In the genomic region with DNA sequence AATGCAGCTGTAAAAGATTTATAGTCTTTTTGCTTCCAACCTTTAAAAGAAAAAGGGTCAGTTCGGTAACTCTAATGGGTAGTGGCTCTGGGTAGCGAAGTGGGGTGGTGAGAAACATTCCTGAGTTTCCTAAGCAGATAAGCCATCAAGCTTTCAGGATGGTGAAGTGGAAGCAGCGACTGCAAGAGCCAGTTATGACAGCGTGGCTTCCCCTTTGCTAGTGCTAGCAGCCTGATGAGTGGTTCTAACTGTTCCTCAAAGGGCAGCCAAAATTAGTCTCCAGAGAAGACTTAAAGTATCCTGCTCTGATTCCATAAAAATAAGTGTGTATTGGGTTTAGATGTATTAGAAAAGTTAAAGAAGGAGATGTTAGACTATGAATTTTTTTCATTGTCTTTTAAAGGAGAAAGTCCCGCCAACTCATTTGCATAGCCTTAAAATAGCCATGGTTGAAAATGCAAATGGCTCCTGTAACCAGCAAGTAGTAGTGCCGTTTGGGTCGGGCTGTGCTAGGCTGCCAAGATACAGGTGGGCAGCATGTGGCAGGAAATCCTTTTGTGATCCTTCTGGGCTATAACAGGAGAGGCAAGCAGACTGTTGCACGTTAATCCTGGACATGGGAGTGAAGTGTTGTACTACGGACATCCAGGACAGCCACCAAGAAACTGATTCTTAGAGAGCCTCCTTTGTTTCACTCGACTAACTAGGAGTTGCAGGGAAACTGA, we compare ENCODE assay signal across 12 cellular contexts. TPM values are rescaled to one million over a fixed set of nuclear protein-coding genes. Genes with fewer than 3 reads are reported as not detected.
DNase-seq lines count a peak whose midpoint lies in the region; ATAC-seq, FAIRE-seq and TF ChIP-seq lines count a peak whose summit lies in the region.
"Had no signal": no experiment of that assay in that cellular context is flagged by ENCODE, and none has a peak within 500 bp of the region (broad histone marks: within the 10 kb centered on the region; RNA-seq: fewer than 3 reads in every experiment).

No MANE protein-coding gene starts in this region.

- DNase-seq in GM12891 (ENCODE audit: insufficient read length, low spot score) (no peak), caudate nucleus (lab: John Stamatoyannopoulos, UW) (no peak), SW480 (ENCODE audit: low spot score) (no peak), COLO668 (lab: John Stamatoyannopoulos, UW; ENCODE audit: unreplicated experiment) (no peak)
- no peak for DNase-seq in activated CD8-positive, alpha-beta memory T cell treated with anti-CD3 and anti-CD28 coated beads, Interleukin-2, amount 50 U/mL, for 4 hours
- DNase-seq in CD4-positive, alpha-beta memory T cell, result no peak
- DNase-seq: adrenal gland had no signal

- ATAC-seq in GM21515 (IDR thresholded peaks at IDR 0.05; ENCODE audit: unreplicated experiment), result peak; percentile 91
- peak; percentile 76 for ATAC-seq in HG03439 (IDR thresholded peaks at IDR 0.05; ENCODE audit: unreplicated experiment)
- ATAC-seq: gastroesophageal sphincter had no signal

- TF ChIP-seq POLR2A in GM12891 (IDR thresholded peaks at IDR 0.05; ENCODE audit: low read depth, low read length), result no peak

- peak overlapping the region; percentile 1 for H3K27ac ChIP-seq in caudate nucleus (ENCODE audit: low read depth, low read length)
- no peak overlapping the region for H3K27ac ChIP-seq in CD4-positive, alpha-beta memory T cell (ENCODE audit: low read depth, low read length)
- H3K27ac ChIP-seq: adrenal gland, gastroesophageal sphincter, parathyroid adenoma had no signal

- POLR2A ChIA-PET in CD4-positive, alpha-beta memory T cell (lab: Charles Lee; ENCODE audit: partially characterized antibody), result no interaction called here

- H3K27me3 ChIP-seq in CD4-positive, alpha-beta memory T cell (ENCODE audit: insufficient read depth, low read length), result no peaks in the 10 kb centered on the region
- H3K27me3 ChIP-seq: adrenal gland had no signal

- H3K4me1 ChIP-seq in CD4-positive, alpha-beta memory T cell (ENCODE audit: insufficient read depth, low read length), result no peaks in the 10 kb centered on the region
- H3K4me1 ChIP-seq: adrenal gland, parathyroid adenoma had no signal

- H3K27ac Mint-ChIP-seq in CD4-positive, alpha-beta memory T cell, result no peak overlapping the region
- H3K27ac Mint-ChIP-seq: T-helper 1 cell treated with Interleukin-12 subunit alpha and Interleukin-12 subunit beta and Interleukin-4 antibody, amounts not matched to agents 30 μg/mL and 1 μg/mL, for 36 hours had no signal

- H3K27me3 Mint-ChIP-seq in CD4-positive, alpha-beta memory T cell, result peaks cover 17 to 43% of the 10 kb centered on the region in 2 donors

- no peaks in the 10 kb centered on the region for H3K36me3 Mint-ChIP-seq in CD4-positive, alpha-beta memory T cell

- H3K4me3 Mint-ChIP-seq in CD4-positive, alpha-beta memory T cell, result no peak overlapping the region
- H3K4me3 Mint-ChIP-seq: T-helper 1 cell treated with Interleukin-12 subunit alpha and Interleukin-12 subunit beta and Interleukin-4 antibody, amounts not matched to agents 30 μg/mL and 1 μg/mL, for 36 hours had no signal

- H3K36me3 ChIP-seq in CD4-positive, alpha-beta memory T cell (ENCODE audit: insufficient read depth, low read length), result no peaks in the 10 kb centered on the region
- H3K36me3 ChIP-seq: adrenal gland, gastroesophageal sphincter had no signal

- no peak overlapping the region for H3K4me3 ChIP-seq in CD4-positive, alpha-beta memory T cell (ENCODE audit: low read length in 2 of 2)
- H3K4me3 ChIP-seq: adrenal gland, gastroesophageal sphincter had no signal

- H3K9me3 Mint-ChIP-seq in CD4-positive, alpha-beta memory T cell, result no peaks in the 10 kb centered on the region
- H3K9me3 Mint-ChIP-seq: T-helper 1 cell treated with Interleukin-12 subunit alpha and Interleukin-12 subunit beta and Interleukin-4 antibody, amounts not matched to agents 30 μg/mL and 1 μg/mL, for 36 hours had no signal

- no peaks in the 10 kb centered on the region for H3K4me1 Mint-ChIP-seq in CD4-positive, alpha-beta memory T cell

- FAIRE-seq in GM12891 (lab: Jason Lieb, UNC), result peak; percentile 73

- intact Hi-C loops in CD4-positive, alpha-beta memory T cell (cut with micrococcal nuclease), result no loop called here

- no peaks in the 10 kb centered on the region for H3K9me3 ChIP-seq in CD4-positive, alpha-beta memory T cell (ENCODE audit: control insufficient read depth in 1 of 2, low read length in 2 of 2)
- H3K9me3 ChIP-seq: adrenal gland, gastroesophageal sphincter had no signal

- CTCF ChIA-PET in CD4-positive, alpha-beta memory T cell (lab: Charles Lee; ENCODE audit: partially characterized antibody), result no interaction called here

TF ChIP-seq in GM12891, 5 proteins besides CTCF, POLR2A, EP300 and RAD21:
- TF ChIP-seq TAF1 (IDR thresholded peaks at IDR 0.05; ENCODE audit: low read depth, low read length) (no peak), SPI1 (IDR thresholded peaks at IDR 0.05; ENCODE audit: low read depth, low read length) (peak; percentile 13; the same call in 1 of the 2 replicates), PAX5 (IDR thresholded peaks at IDR 0.05; ENCODE audit: insufficient read depth, low read length, severe bottlenecking) (no peak), POU2F2 (IDR thresholded peaks at IDR 0.05; ENCODE audit: low read depth, low read length) (peak; percentile 95; the same call in 1 of the 2 replicates), POLR2AphosphoS5 (IDR thresholded peaks at IDR 0.05; ENCODE audit: low read depth, low read length) (no peak)

RNA-seq across cellular contexts. Expression of a gene that starts 18.0 kb away (rescaled TPM):
- not detected for polyA plus RNA-seq in GM12891 (2012; ENCODE audit: low read depth, missing spikeins)
- not detected for total RNA-seq in CD4-positive, alpha-beta memory T cell
- polyA plus RNA-seq in CD4-positive, alpha-beta memory T cell, result not detected
